9 cellular contexts compared by ENCODE assay signal in genomic region chr10:21399392-21400015, GRCh38.
DNase-seq lines count a peak whose midpoint lies in the region; ATAC-seq and TF ChIP-seq lines count a peak whose summit lies in the region.
"Had no signal": no experiment of that assay in that cellular context is flagged by ENCODE, and none has a peak within 500 bp of the region (broad histone marks: within the 10 kb centered on the region; RNA-seq: fewer than 3 reads in every experiment).

No MANE protein-coding gene starts in this region.

- TF ChIP-seq CTCF in RWPE1 (conservative IDR thresholded peaks at IDR 0.05; ENCODE audit: low read depth) (no peak), fibroblast of villous mesenchyme (IDR thresholded peaks at IDR 0.05; ENCODE audit: insufficient read depth, low read depth, low read length) (no peak), type B pancreatic cell (conservative IDR thresholded peaks at IDR 0.05) (no peak)

- no peak overlapping the region for H3K27ac ChIP-seq in RWPE1
- H3K27ac ChIP-seq: BLaER1 treated with 17β-estradiol and CSF1 and Interleukin-3, amounts not matched to agents 10 nM and 100 nM had no signal

- H3K4me3 ChIP-seq in fibroblast of villous mesenchyme (ENCODE audit: low read depth, low read length) = no peak overlapping the region
- H3K4me3 ChIP-seq: BLaER1 treated with 17β-estradiol and CSF1 and Interleukin-3, amounts not matched to agents 10 nM and 100 nM had no signal

- H3K4me1 Mint-ChIP-seq in type B pancreatic cell (ENCODE audit: unreplicated experiment) (peaks cover 16% of the 10 kb centered on the region), T-cell (peaks cover 0 to 4% (median 0%) of the 10 kb centered on the region in 3 donors)

- DNase-seq in SIG-M5 treated with dmso at 0.1 percent for 504 hours (lab: John Stamatoyannopoulos, UW; ENCODE audit: unreplicated experiment) = peak; percentile 14
- no peak for DNase-seq in SIG-M5 (lab: John Stamatoyannopoulos, UW)
- peak; percentile 65 for DNase-seq in RWPE1 (ENCODE audit: low spot score)
- DNase-seq in fibroblast of villous mesenchyme (ENCODE audit: low read depth) = peak; percentile 85
- DNase-seq in type B pancreatic cell (ENCODE audit: extremely low spot score, unreplicated experiment) = no peak
- DNase-seq in stimulated activated CD4-positive, alpha-beta T cell treated with anti-CD3 and anti-CD28 coated beads, Interleukin-2, amount 100 ng/mL, for 24 hours = no peak
- DNase-seq in T-cell = no peak

- H3K36me3 Mint-ChIP-seq in type B pancreatic cell = peaks cover 8% of the 10 kb centered on the region
- no peaks in the 10 kb centered on the region for H3K36me3 Mint-ChIP-seq in T-cell

- H3K9me3 Mint-ChIP-seq in type B pancreatic cell (peaks cover 10% of the 10 kb centered on the region), T-cell (peaks cover 0 to 5% (median 4%) of the 10 kb centered on the region in 3 donors)

- H3K27ac Mint-ChIP-seq in type B pancreatic cell (peak overlapping the region; percentile 98), T-cell (no peak overlapping the region)

- H3K27me3 Mint-ChIP-seq in type B pancreatic cell (no peaks in the 10 kb centered on the region), T-cell (peaks cover 0 to 2% of the 10 kb centered on the region in 2 donors)

- peak overlapping the region; percentile 70 for H3K4me3 Mint-ChIP-seq in type B pancreatic cell
- H3K4me3 Mint-ChIP-seq in T-cell = no peak overlapping the region

- CTCF ChIA-PET in RWPE1 (lab: Yijun Ruan, JAX) = no interaction called here
- CTCF ChIA-PET in T-cell (lab: Charles Lee) = interaction anchor here (0.5 kb wide), 2 partner anchors 8 to 1398 kb away, joined by 3 to 4 read pairs; no protein-coding TSS in a partner anchor

- ATAC-seq in HG02973 (IDR thresholded peaks at IDR 0.05; ENCODE audit: unreplicated experiment) (no peak), T-cell (replicated peaks in 1 of 4) (no peak)

- POLR2A ChIA-PET in RWPE1 (lab: Yijun Ruan, JAX; ENCODE audit: low non-redundant PET) (interaction anchor here (0.5 kb wide), 1 partner anchor 609 kb away, joined by 3 read pairs; no protein-coding TSS in a partner anchor), T-cell (lab: Charles Lee) (no interaction called here)

Comparison
In these comparisons a context has a peak if more than half of its experiments do, and no peak if none do; other contexts are left out.
1. DNase-seq: peak in SIG-M5 treated with dmso at 0.1 percent for 504 hours (single experiment), RWPE1 (single experiment) and fibroblast of villous mesenchyme (single experiment); none in SIG-M5 (single experiment), type B pancreatic cell (single experiment), stimulated activated CD4-positive, alpha-beta T cell treated with anti-CD3 and anti-CD28 coated beads, Interleukin-2, amount 100 ng/mL, for 24 hours (0 of 2) and T-cell (0 of 34).